21 cellular contexts compared by ENCODE assay signal in genomic region chr18:51753365-51754057, GRCh38.
A peak's percentile ranks its signal among the peaks of the same experiment; 100 is the strongest.
DNase-seq lines count a peak whose midpoint lies in the region; ATAC-seq lines count a peak whose summit lies in the region.
"Had no signal": no experiment of that assay in that cellular context is flagged by ENCODE, and none has a peak within 500 bp of the region (broad histone marks: within the 10 kb centered on the region; RNA-seq: fewer than 3 reads in every experiment).

No MANE protein-coding gene starts in this region.

- no peak overlapping the region for H3K27ac Mint-ChIP-seq in activated CD8-positive, alpha-beta memory T cell treated with anti-CD3 and anti-CD28 coated beads, Interleukin-2, amount 10 ng/mL, durations not matched to agents 7 days and 5 days
- H3K27ac Mint-ChIP-seq: CD14-positive monocyte, GM23338 had no signal

- H3K4me1 Mint-ChIP-seq in activated CD8-positive, alpha-beta memory T cell treated with anti-CD3 and anti-CD28 coated beads, Interleukin-2, amount 10 ng/mL, durations not matched to agents 7 days and 5 days, result no peaks in the 10 kb centered on the region
- H3K4me1 Mint-ChIP-seq: CD14-positive monocyte had no signal

- peak; percentile 79 for ATAC-seq in GM19395 (IDR thresholded peaks at IDR 0.05; ENCODE audit: unreplicated experiment)
- peak; percentile 64 for ATAC-seq in HG03432 (IDR thresholded peaks at IDR 0.05; ENCODE audit: unreplicated experiment)
- no peak for ATAC-seq in GM21447 (IDR thresholded peaks at IDR 0.05; ENCODE audit: unreplicated experiment)
- ATAC-seq in activated CD8-positive, alpha-beta memory T cell treated with anti-CD3 and anti-CD28 coated beads, Interleukin-2, amount 10 ng/mL, durations not matched to agents 7 days and 5 days, result no peak
- ATAC-seq in Right ventricle myocardium inferior, result no peak
- ATAC-seq: GM23338, HCT116 had no signal

- no peaks in the 10 kb centered on the region for H3K9me3 Mint-ChIP-seq in activated CD8-positive, alpha-beta memory T cell treated with anti-CD3 and anti-CD28 coated beads, Interleukin-2, amount 10 ng/mL, durations not matched to agents 7 days and 5 days (ENCODE audit: low read depth)
- H3K9me3 Mint-ChIP-seq: CD14-positive monocyte, GM23338 had no signal

- CTCF ChIA-PET in activated CD8-positive, alpha-beta memory T cell treated with anti-CD3 and anti-CD28 coated beads, Interleukin-2, amount 10 ng/mL, durations not matched to agents 7 days and 5 days (lab: Charles Lee), result no interaction called here

- no peaks in the 10 kb centered on the region for H3K36me3 Mint-ChIP-seq in activated CD8-positive, alpha-beta memory T cell treated with anti-CD3 and anti-CD28 coated beads, Interleukin-2, amount 10 ng/mL, durations not matched to agents 7 days and 5 days
- H3K36me3 Mint-ChIP-seq: CD14-positive monocyte had no signal

- no peak overlapping the region for H3K4me3 Mint-ChIP-seq in activated CD8-positive, alpha-beta memory T cell treated with anti-CD3 and anti-CD28 coated beads, Interleukin-2, amount 10 ng/mL, durations not matched to agents 7 days and 5 days
- H3K4me3 Mint-ChIP-seq: CD14-positive monocyte, GM23338 had no signal

- H3K27me3 Mint-ChIP-seq in activated CD8-positive, alpha-beta memory T cell treated with anti-CD3 and anti-CD28 coated beads, Interleukin-2, amount 10 ng/mL, durations not matched to agents 7 days and 5 days, result no peaks in the 10 kb centered on the region

- peak in 2 of 3 experiments; percentile 12 to 71 for DNase-seq in NCI-H1417 (lab: John Stamatoyannopoulos, UW)
- DNase-seq in NCI-H1417 treated with DMSO at 0.1 percent for 48 hours (lab: John Stamatoyannopoulos, UW), result no peak
- no peak for DNase-seq in activated CD8-positive, alpha-beta memory T cell treated with anti-CD3 and anti-CD28 coated beads, Interleukin-2, amount 10 ng/mL, durations not matched to agents 7 days and 5 days
- DNase-seq in Right ventricle myocardium inferior (ENCODE audit: missing footprints), result no peak
- DNase-seq in head of caudate nucleus, result no peak
- DNase-seq: 8988T, DMS 273 treated with DMSO at 0.1 percent for 48 hours, DND-41, MV-4-11, NCI-H1436 treated with DMSO at 0.1 percent for 48 hours, NCI-H2081 treated with DMSO at 0.1 percent for 48 hours, NCI-H446 treated with DMSO at 0.1 percent for 48 hours, NCI-H774, SHP77 treated with DMSO at 0.1 percent for 48 hours, SK-N-SH had no signal

- intact Hi-C loops in Right ventricle myocardium inferior (cut with DNase I), result no loop called here
- intact Hi-C loops in head of caudate nucleus (cut with DNase I), result no loop called here

Comparison
In these comparisons a context has a peak if more than half of its experiments do, and no peak if none do; other contexts are left out.
1. DNase-seq: peak in NCI-H1417 (2 of 3); none in NCI-H1417 treated with DMSO at 0.1 percent for 48 hours (single experiment), activated CD8-positive, alpha-beta memory T cell treated with anti-CD3 and anti-CD28 coated beads, Interleukin-2, amount 10 ng/mL, durations not matched to agents 7 days and 5 days (single experiment), Right ventricle myocardium inferior (single experiment) and head of caudate nucleus (0 of 42).
2. ATAC-seq: peak in GM19395 (single experiment) and HG03432 (single experiment); none in GM21447 (single experiment), activated CD8-positive, alpha-beta memory T cell treated with anti-CD3 and anti-CD28 coated beads, Interleukin-2, amount 10 ng/mL, durations not matched to agents 7 days and 5 days (single experiment) and Right ventricle myocardium inferior (single experiment).